25 cellular contexts compared by ENCODE assay signal in the genomic region with DNA sequence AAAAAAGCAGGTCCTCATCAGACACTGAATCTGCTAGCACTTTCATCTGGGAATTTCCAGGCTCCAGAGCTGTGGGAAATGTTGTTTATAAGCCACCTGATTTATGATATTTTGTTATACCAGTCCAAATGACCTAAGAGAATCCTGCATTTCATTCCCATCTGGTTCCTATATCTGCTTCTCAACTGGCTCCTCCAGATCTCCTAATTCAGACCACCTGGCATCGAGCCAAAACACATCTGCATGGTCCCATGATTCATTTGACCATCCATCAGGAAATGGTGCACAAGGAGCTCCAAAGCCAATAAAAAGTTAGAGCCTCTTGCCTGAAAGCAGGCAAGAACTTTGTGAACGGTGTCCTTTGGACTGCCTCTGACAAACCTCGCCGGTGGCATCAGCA.
DNase-seq lines count a peak whose midpoint lies in the region; ATAC-seq, FAIRE-seq and TF ChIP-seq lines count a peak whose summit lies in the region.
"Had no signal": no experiment of that assay in that cellular context is flagged by ENCODE, and none has a peak within 500 bp of the region (broad histone marks: within the 10 kb centered on the region; RNA-seq: fewer than 3 reads in every experiment).

No MANE protein-coding gene starts in this region.

- POLR2A ChIA-PET in HepG2 (lab: Yijun Ruan, JAX), result no interaction called here
- POLR2A ChIA-PET in activated CD4-positive, alpha-beta memory T cell treated with anti-CD3 and anti-CD28 coated beads, Interleukin-2, amount 10 ng/mL, durations not matched to agents 7 days and 5 days (lab: Charles Lee), result no interaction called here
- POLR2A ChIA-PET in A673 (lab: Charles Lee; ENCODE audit: low non-redundant PET), result no interaction called here

- TF ChIP-seq CTCF in HepG2 (CRISPR knock-in tag; IDR thresholded peaks at IDR 0.05), result no peak
- no peak for TF ChIP-seq CTCF in right lobe of liver (IDR thresholded peaks at IDR 0.05)
- no peak for TF ChIP-seq CTCF in fibroblast of mammary gland (conservative IDR thresholded peaks at IDR 0.05; ENCODE audit: control insufficient read depth, insufficient read depth, low read depth, low read length)
- TF ChIP-seq CTCF in A673 (conservative IDR thresholded peaks at IDR 0.05; ENCODE audit: low read depth, low read length), result no peak

- intact Hi-C loops in HepG2 (cut with micrococcal nuclease; ENCODE audit: unreplicated experiment) (no loop called here), right lobe of liver (cut with DNase I) (no loop called here), A673 (cut with micrococcal nuclease; ENCODE audit: unreplicated experiment) (no loop called here)

- no peaks in the 10 kb centered on the region for H3K4me1 Mint-ChIP-seq in activated CD4-positive, alpha-beta memory T cell treated with anti-CD3 and anti-CD28 coated beads, Interleukin-2, amount 10 ng/mL, durations not matched to agents 7 days and 5 days
- H3K4me1 Mint-ChIP-seq: nephron had no signal

- H3K36me3 Mint-ChIP-seq in activated CD4-positive, alpha-beta memory T cell treated with anti-CD3 and anti-CD28 coated beads, Interleukin-2, amount 10 ng/mL, durations not matched to agents 7 days and 5 days (ENCODE audit: low read depth), result no peaks in the 10 kb centered on the region
- H3K36me3 Mint-ChIP-seq: activated CD4-positive, alpha-beta memory T cell treated with anti-CD3 and anti-CD28 coated beads for 36 hours; CD14-positive monocyte had no signal

- DNase-seq in HepG2 (ENCODE audit: low spot score) (no peak), right lobe of liver (no peak), MG63 (peak; percentile 11), fibroblast of mammary gland (ENCODE audit: low read depth) (peak; percentile 93), HuH-7 (ENCODE audit: low spot score) (no peak), A673 (ENCODE audit: low spot score) (no peak), SW480 (ENCODE audit: low spot score) (no peak)
- DNase-seq in activated CD4-positive, alpha-beta memory T cell treated with anti-CD3 and anti-CD28 coated beads, Interleukin-2, amount 10 ng/mL, durations not matched to agents 7 days and 5 days, result no peak
- DNase-seq: activated CD4-positive, alpha-beta memory T cell treated with anti-CD3 and anti-CD28 coated beads for 36 hours; activated CD4-positive, CD25-positive, alpha-beta regulatory T cell; activated gamma-delta T cell; foreskin keratinocyte; hippocampal formation; left ventricle myocardium superior; NCI-H1417 treated with DMSO at 0.1 percent for 48 hours; NCI-H510A treated with DMSO at 0.1 percent for 48 hours; ovary; trophoblast cell had no signal

- ATAC-seq in HepG2, result no peak
- no peak for ATAC-seq in right lobe of liver
- ATAC-seq: A549, foreskin keratinocyte, left ventricle myocardium superior had no signal

- H3K4me3 Mint-ChIP-seq in activated CD4-positive, alpha-beta memory T cell treated with anti-CD3 and anti-CD28 coated beads, Interleukin-2, amount 10 ng/mL, durations not matched to agents 7 days and 5 days, result no peak overlapping the region
- H3K4me3 Mint-ChIP-seq: activated CD4-positive, alpha-beta memory T cell treated with anti-CD3 and anti-CD28 coated beads for 36 hours; CD14-positive monocyte; nephron had no signal

- H3K9me3 ChIP-seq in HepG2 (ENCODE audit: low read length) (no peaks in the 10 kb centered on the region), right lobe of liver (peaks cover 0 to 2% (median 0%) of the 10 kb centered on the region in 4 donors), MG63 (no peaks in the 10 kb centered on the region), A673 (ENCODE audit: low read depth, low read length, poor library complexity, severe bottlenecking) (no peaks in the 10 kb centered on the region)
- H3K9me3 ChIP-seq: A549, ovary, right atrium auricular region had no signal

- H3K36me3 ChIP-seq in HepG2 (replicated peaks in 1 of 2; ENCODE audit: control insufficient read depth in 1 of 2, insufficient read depth in 2 of 2, low read length in 2 of 2), result no peaks in the 10 kb centered on the region
- H3K36me3 ChIP-seq in right lobe of liver, result no peaks in the 10 kb centered on the region
- no peaks in the 10 kb centered on the region for H3K36me3 ChIP-seq in MG63
- H3K36me3 ChIP-seq in A673 (ENCODE audit: insufficient read depth, low read length, poor library complexity, severe bottlenecking), result no peaks in the 10 kb centered on the region
- H3K36me3 ChIP-seq: ovary, right atrium auricular region had no signal

- H3K9me3 Mint-ChIP-seq in activated CD4-positive, alpha-beta memory T cell treated with anti-CD3 and anti-CD28 coated beads, Interleukin-2, amount 10 ng/mL, durations not matched to agents 7 days and 5 days, result no peaks in the 10 kb centered on the region
- H3K9me3 Mint-ChIP-seq: activated CD4-positive, alpha-beta memory T cell treated with anti-CD3 and anti-CD28 coated beads for 36 hours; CD14-positive monocyte; nephron had no signal

- no peaks in the 10 kb centered on the region for H3K4me1 ChIP-seq in HepG2 (ENCODE audit: insufficient read depth, low read length)
- H3K4me1 ChIP-seq in right lobe of liver, result no peaks in the 10 kb centered on the region
- H3K4me1 ChIP-seq in A673 (ENCODE audit: insufficient read depth, low read length, poor library complexity, severe bottlenecking), result peaks cover 11% of the 10 kb centered on the region
- H3K4me1 ChIP-seq: A549, right atrium auricular region had no signal

- H3K79me2 ChIP-seq in HepG2 (ENCODE audit: insufficient read depth, low read length), result no peaks in the 10 kb centered on the region

- TF ChIP-seq POLR2A in HepG2 (IDR thresholded peaks at IDR 0.05; ENCODE audit: insufficient read depth in 1 of 2, low read depth in 2 of 2, low read length in 2 of 2) (no peak), right lobe of liver (IDR thresholded peaks at IDR 0.05) (no peak)

- TF ChIP-seq RAD21 in HepG2 (CRISPR knock-in tag; IDR thresholded peaks at IDR 0.05), result no peak

- CTCF ChIA-PET in HepG2 (lab: Yijun Ruan, JAX; ENCODE audit: low intra/inter-chr PET ratio, low total read pairs), result no interaction called here
- CTCF ChIA-PET in activated CD4-positive, alpha-beta memory T cell treated with anti-CD3 and anti-CD28 coated beads, Interleukin-2, amount 10 ng/mL, durations not matched to agents 7 days and 5 days (lab: Charles Lee), result no interaction called here
- CTCF ChIA-PET in A673 (lab: Charles Lee), result no interaction called here

- no peak for TF ChIP-seq EP300 in HepG2 (IDR thresholded peaks at IDR 0.05; ENCODE audit: low read depth in 2 of 2, low read length in 2 of 2)
- no peak for TF ChIP-seq EP300 in HepG2 (CRISPR knock-in tag; IDR thresholded peaks at IDR 0.05; ENCODE audit: borderline replicate concordance)

- in situ Hi-C loops in HepG2 (cut with HindIII; ENCODE audit: extremely low pct_ligation_motif_present, low pct_unique_long_range_greater_than_20kb), result no loop called here

- 22% methylated on average over 4 of the region's 4 CpGs for WGBS in HepG2 (ENCODE audit: low lambda C conversion rate)
- 73% methylated on average over 4 of the region's 4 CpGs for WGBS in right lobe of liver (ENCODE audit: insufficient coverage, low coverage, low lambda C conversion rate, missing lambda C conversion rate)

- BruUV-seq in HepG2 (replicated peaks; lab: Mats Ljungman, UMichigan), result no TSS peak
- no TSS peak for BruUV-seq in A673 (replicated peaks; lab: Mats Ljungman, UMichigan)

- H3K27ac ChIP-seq in HepG2 (ENCODE audit: extremely low read length, insufficient read depth, low read length), result no peak overlapping the region
- no peak overlapping the region for H3K27ac ChIP-seq in right lobe of liver
- H3K27ac ChIP-seq in A673 (ENCODE audit: low read depth, low read length, poor library complexity, severe bottlenecking), result no peak overlapping the region
- H3K27ac ChIP-seq: A549, coronary artery, foreskin keratinocyte, ovary, right atrium auricular region had no signal

- H3K27ac Mint-ChIP-seq in activated CD4-positive, alpha-beta memory T cell treated with anti-CD3 and anti-CD28 coated beads, Interleukin-2, amount 10 ng/mL, durations not matched to agents 7 days and 5 days, result no peak overlapping the region
- H3K27ac Mint-ChIP-seq: activated CD4-positive, alpha-beta memory T cell treated with anti-CD3 and anti-CD28 coated beads for 36 hours; CD14-positive monocyte had no signal

- H4K20me1 ChIP-seq in HepG2 (ENCODE audit: insufficient read depth, low read length), result no peaks in the 10 kb centered on the region

- H3K27me3 ChIP-seq in HepG2 (ENCODE audit: control insufficient read depth in 1 of 2, insufficient read depth in 2 of 2, low read length in 2 of 2) (no peaks in the 10 kb centered on the region), right lobe of liver (no peaks in the 10 kb centered on the region), MG63 (no peaks in the 10 kb centered on the region), A673 (replicated peaks; ENCODE audit: insufficient read depth, low read depth, low read length, poor library complexity) (no peaks in the 10 kb centered on the region)
- H3K27me3 ChIP-seq: ovary, right atrium auricular region had no signal

- H2AFZ ChIP-seq in HepG2 (ENCODE audit: low read length), result no peak overlapping the region

- no peak overlapping the region for H3K4me2 ChIP-seq in HepG2 (ENCODE audit: low read depth, low read length)
- H3K4me2 ChIP-seq: A549 had no signal

- H3K4me3 ChIP-seq in HepG2 (replicated peaks in 1 of 3; ENCODE audit: insufficient read depth in 1 of 3, low read depth in 2 of 3, low read length in 3 of 3) (no peak overlapping the region), right lobe of liver (no peak overlapping the region), MG63 (no peak overlapping the region), fibroblast of mammary gland (ENCODE audit: control insufficient read depth, low read depth, low read length) (no peak overlapping the region), A673 (ENCODE audit: low read depth, low read length, poor library complexity, severe bottlenecking) (no peak overlapping the region)
- H3K4me3 ChIP-seq: A549, coronary artery, ovary, right atrium auricular region had no signal

- no peak overlapping the region for H3K9ac ChIP-seq in HepG2 (ENCODE audit: insufficient read depth, low read depth, low read length)

- FAIRE-seq in HepG2 (lab: Jason Lieb, UNC), result no peak
- FAIRE-seq: A549, bronchial epithelial cell, G401.6 had no signal

- H3K27me3 Mint-ChIP-seq in activated CD4-positive, alpha-beta memory T cell treated with anti-CD3 and anti-CD28 coated beads, Interleukin-2, amount 10 ng/mL, durations not matched to agents 7 days and 5 days, result peaks cover 8% of the 10 kb centered on the region

TF ChIP-seq in HepG2, 621 proteins besides CTCF, POLR2A, EP300 and RAD21:
- no peak for TF ChIP-seq TAF1 (CRISPR knock-in tag; IDR thresholded peaks at IDR 0.05)
- TF ChIP-seq LCORL (IDR thresholded peaks at IDR 0.05), result peak; percentile 58
- TF ChIP-seq LCORL (CRISPR knock-in tag; IDR thresholded peaks at IDR 0.05), result no peak
TF ChIP-seq in HepG2: peak in this region for 1.

Comparison
In these comparisons a context has a peak if more than half of its experiments do, and no peak if none do; other contexts are left out.
1. DNase-seq: peak in MG63 (single experiment) and fibroblast of mammary gland (single experiment); none in HepG2 (single experiment), right lobe of liver (0 of 3), activated CD4-positive, alpha-beta memory T cell treated with anti-CD3 and anti-CD28 coated beads, Interleukin-2, amount 10 ng/mL, durations not matched to agents 7 days and 5 days (single experiment), HuH-7 (single experiment), A673 (single experiment) and SW480 (single experiment).